Comparison of ENCODE assay signal across 8 cellular contexts in the genomic region with DNA sequence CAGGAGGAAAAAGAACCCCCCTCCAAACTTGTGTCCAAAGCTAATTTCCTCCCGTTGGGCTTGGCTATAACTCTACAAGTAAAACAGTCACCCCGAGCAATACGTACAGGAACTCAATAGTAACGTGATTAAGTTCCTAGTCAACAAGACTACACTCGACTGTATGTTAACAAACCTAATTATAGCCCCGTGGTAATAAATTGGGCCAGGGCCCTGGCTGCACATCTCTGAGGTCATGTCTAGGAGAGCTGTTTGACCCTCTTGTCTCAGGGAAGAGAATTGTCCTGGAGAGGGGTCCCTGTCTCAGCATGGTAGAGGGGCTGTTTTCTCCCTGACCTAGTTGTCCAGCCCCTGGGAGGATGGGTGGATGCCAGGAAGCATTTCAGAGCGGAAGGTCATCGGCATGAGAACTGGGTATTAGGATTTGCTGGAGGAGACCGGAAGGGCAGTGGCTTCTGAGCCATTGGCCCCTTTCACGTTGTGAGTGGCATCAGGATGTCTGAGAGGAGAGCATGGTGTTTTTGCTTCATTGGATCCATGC.
DNase-seq lines count a peak whose midpoint lies in the region; ATAC-seq, FAIRE-seq and TF ChIP-seq lines count a peak whose summit lies in the region.

No MANE protein-coding gene starts in this region.

- H3K36me3 ChIP-seq in DOHH2 (ENCODE audit: control insufficient read depth, low read length) (no peaks in the 10 kb centered on the region), left ventricle myocardium inferior (no peaks in the 10 kb centered on the region), H7 (replicated peaks; ENCODE audit: control insufficient read depth, insufficient read depth, low read length) (no peaks in the 10 kb centered on the region)

- no peaks in the 10 kb centered on the region for H3K9me3 ChIP-seq in DOHH2 (ENCODE audit: control insufficient read depth, insufficient read depth, low read length)
- H3K9me3 ChIP-seq in left ventricle myocardium inferior (replicated peaks), result peaks cover 11% of the 10 kb centered on the region

- H3K4me1 ChIP-seq in DOHH2 (ENCODE audit: control insufficient read depth, low read length) (peaks cover 17% of the 10 kb centered on the region), left ventricle myocardium inferior (peaks cover 29% of the 10 kb centered on the region)

- H3K4me2 ChIP-seq in DOHH2 (ENCODE audit: low read length), result peak overlapping the region; percentile 66

- H3K4me3 ChIP-seq in DOHH2 (ENCODE audit: low read length) (no peak overlapping the region; the same call in 1 of the 2 replicates), left ventricle myocardium inferior (peak overlapping the region; percentile 71), H7 (ENCODE audit: insufficient read depth, low read depth, low read length) (no peak overlapping the region)

- H3K79me2 ChIP-seq in DOHH2 (ENCODE audit: control insufficient read depth, low read length), result no peaks in the 10 kb centered on the region

- H3K27me3 ChIP-seq in DOHH2 (ENCODE audit: control insufficient read depth, low read length), result peaks cover 48% of the 10 kb centered on the region
- H3K27me3 ChIP-seq in left ventricle myocardium inferior (ENCODE audit: low read depth), result no peaks in the 10 kb centered on the region
- H3K27me3 ChIP-seq in H7 (ENCODE audit: control insufficient read depth, insufficient read depth, low read length), result peaks cover 32% of the 10 kb centered on the region

- H3F3A ChIP-seq in DOHH2 (ENCODE audit: control insufficient read depth, insufficient read depth), result no peaks in the 10 kb centered on the region

- intact Hi-C loops in left ventricle myocardium inferior (cut with micrococcal nuclease), result no loop called here

- no peaks in the 10 kb centered on the region for H4K20me1 ChIP-seq in DOHH2 (ENCODE audit: control insufficient read depth, insufficient read depth, low read depth, low read length)

- no peak for ATAC-seq in GM21576 (IDR thresholded peaks at IDR 0.05; ENCODE audit: unreplicated experiment)

- TF ChIP-seq CTCF in DOHH2 (IDR thresholded peaks at IDR 0.05; ENCODE audit: low read depth, low read length, poor library complexity, severe bottlenecking) (no peak), left ventricle myocardium inferior (IDR thresholded peaks at IDR 0.05; ENCODE audit: borderline replicate concordance) (no peak)

- DNase-seq in UCSD-AML1 (lab: John Stamatoyannopoulos, UW; ENCODE audit: unreplicated experiment) (peak; percentile 54), left ventricle myocardium inferior (no peak), retina (peak; percentile 46), frontal cortex (ENCODE audit: low spot score in 2 of 2) (no peak), DMS79 (lab: John Stamatoyannopoulos, UW) (no peak), H7 (no peak)

- FAIRE-seq in frontal cortex (lab: Jason Lieb, UNC), result no peak

- no peaks in the 10 kb centered on the region for H3K9me2 ChIP-seq in DOHH2 (replicated peaks; ENCODE audit: control insufficient read depth, low read length)

- H3K27ac ChIP-seq in DOHH2 (ENCODE audit: low read depth, low read length), result no peak overlapping the region
- peak overlapping the region; percentile 93 for H3K27ac ChIP-seq in left ventricle myocardium inferior (replicated peaks)

Comparison
In these comparisons a context has a peak if more than half of its experiments do, and no peak if none do; other contexts are left out.
1. DNase-seq: peak in UCSD-AML1 (single experiment) and retina (single experiment); none in left ventricle myocardium inferior (single experiment), frontal cortex (0 of 2), DMS79 (single experiment) and H7 (single experiment).